In genomic region chr2:31112544-31112943, GRCh38 we compare ENCODE assay signal across 7 cellular contexts. TPM values are rescaled to one million over a fixed set of nuclear protein-coding genes. Genes with fewer than 3 reads are reported as not detected.
"Had no signal": no experiment of that assay in that cellular context is flagged by ENCODE, and none has a peak within 500 bp of the region (broad histone marks: within the 10 kb centered on the region; RNA-seq: fewer than 3 reads in every experiment).

No MANE protein-coding gene starts in this region.

- DNase-seq: IMR-90, KBM-7, KG1 had no signal

- ATAC-seq: K562 had no signal

- H3K9ac ChIP-seq: KMS-11 had no signal

- FAIRE-seq: HTR-8/SVneo, K562 had no signal

- H3K4me2 ChIP-seq: KMS-11 had no signal

- H3K27ac ChIP-seq: HL-60, KMS-11 had no signal

- H3K4me3 ChIP-seq: K562 had no signal

RNA-seq across cellular contexts. Expression of gene GALNT14, which starts 25.7 kb away (rescaled TPM):
- total RNA-seq: K562 had no signal
